ENCODE assay signal across 1 cellular context in the genomic region with DNA sequence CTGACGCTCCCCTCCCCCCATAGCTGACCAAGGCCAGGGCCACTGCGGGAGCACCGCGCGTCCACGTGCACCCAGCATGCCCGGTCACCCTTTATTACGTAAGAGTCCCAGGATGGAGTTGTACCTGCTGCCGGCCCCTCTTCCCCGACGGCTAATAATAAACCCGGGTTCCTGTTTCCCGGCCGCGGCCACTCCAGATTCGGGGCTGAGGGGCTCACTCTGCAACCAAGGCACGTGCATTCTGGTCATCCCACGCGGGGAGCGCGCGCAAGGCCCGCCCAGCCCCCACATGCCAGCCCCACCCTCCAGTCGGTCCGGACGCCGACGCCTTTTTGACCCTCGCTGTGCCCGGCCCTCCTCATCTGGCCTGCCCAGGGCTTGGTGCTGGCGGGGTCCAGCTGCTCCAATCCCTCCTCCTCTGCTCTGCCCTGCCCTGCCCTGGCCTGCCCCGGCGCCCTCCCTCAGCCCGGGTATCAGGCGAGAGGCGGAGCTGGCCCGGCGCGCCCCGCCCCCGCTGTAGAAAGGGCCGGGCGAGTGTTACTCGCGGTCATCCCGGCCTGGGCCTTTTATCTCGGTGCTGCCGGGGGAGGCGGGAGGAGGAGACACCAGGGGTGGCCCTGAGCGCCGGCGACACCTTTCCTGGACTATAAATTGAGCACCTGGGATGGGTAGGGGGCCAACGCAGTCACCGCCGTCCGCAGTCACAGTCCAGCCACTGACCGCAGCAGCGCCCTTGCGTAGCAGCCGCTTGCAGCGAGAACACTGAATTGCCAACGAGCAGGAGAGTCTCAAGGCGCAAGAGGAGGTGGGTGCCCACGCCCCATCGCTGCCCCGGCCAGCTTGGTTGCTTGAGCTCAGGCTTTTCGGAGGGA.
TF ChIP-seq lines count a peak whose summit lies in the region.

No MANE protein-coding gene starts in this region.

TF ChIP-seq in SK-N-SH, 30 proteins besides CTCF, POLR2A, EP300 and RAD21 (continued from another document):
- TF ChIP-seq REST (IDR thresholded peaks at IDR 0.05; ENCODE audit: low read depth, low read length) (no peak), MAX (IDR thresholded peaks at IDR 0.05; ENCODE audit: low read depth) (peak; percentile 58), POLR2AphosphoS5 (IDR thresholded peaks at IDR 0.05; ENCODE audit: low read depth, low read length) (peak; percentile 63; the same call in 1 of the 2 replicates), FOSL2 (IDR thresholded peaks at IDR 0.05; ENCODE audit: borderline replicate concordance, low read depth) (no peak), USF1 (IDR thresholded peaks at IDR 0.05; ENCODE audit: borderline replicate concordance, low read depth) (no peak), RCOR1 (IDR thresholded peaks at IDR 0.05; ENCODE audit: low read length) (no peak), YY1 (IDR thresholded peaks at IDR 0.05; ENCODE audit: low read depth) (no peak), FOXM1 (IDR thresholded peaks at IDR 0.05; ENCODE audit: low read depth) (no peak), GATA2 (CRISPR knock-in tag; IDR thresholded peaks at IDR 0.05) (no peak; the same call in 1 of the 2 replicates), GABPA (IDR thresholded peaks at IDR 0.05; ENCODE audit: low read depth) (no peak), RXRA (IDR thresholded peaks at IDR 0.05; ENCODE audit: borderline replicate concordance, low read depth) (peak; percentile 18; the same call in 1 of the 2 replicates), MXI1 (IDR thresholded peaks at IDR 0.05; ENCODE audit: low read depth, low read length) (peak; percentile 58)
- TF ChIP-seq, protein P1, sequence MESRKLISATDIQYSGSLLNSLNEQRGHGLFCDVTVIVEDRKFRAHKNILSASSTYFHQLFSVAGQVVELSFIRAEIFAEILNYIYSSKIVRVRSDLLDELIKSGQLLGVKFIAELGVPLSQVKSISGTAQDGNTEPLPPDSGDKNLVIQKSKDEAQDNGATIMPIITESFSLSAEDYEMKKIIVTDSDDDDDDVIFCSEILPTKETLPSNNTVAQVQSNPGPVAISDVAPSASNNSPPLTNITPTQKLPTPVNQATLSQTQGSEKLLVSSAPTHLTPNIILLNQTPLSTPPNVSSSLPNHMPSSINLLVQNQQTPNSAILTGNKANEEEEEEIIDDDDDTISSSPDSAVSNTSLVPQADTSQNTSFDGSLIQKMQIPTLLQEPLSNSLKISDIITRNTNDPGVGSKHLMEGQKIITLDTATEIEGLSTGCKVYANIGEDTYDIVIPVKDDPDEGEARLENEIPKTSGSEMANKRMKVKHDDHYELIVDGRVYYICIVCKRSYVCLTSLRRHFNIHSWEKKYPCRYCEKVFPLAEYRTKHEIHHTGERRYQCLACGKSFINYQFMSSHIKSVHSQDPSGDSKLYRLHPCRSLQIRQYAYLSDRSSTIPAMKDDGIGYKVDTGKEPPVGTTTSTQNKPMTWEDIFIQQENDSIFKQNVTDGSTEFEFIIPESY (IDR thresholded peaks at IDR 0.05; ENCODE audit: borderline replicate concordance, low read depth): no peak
TF ChIP-seq in SK-N-SH: peak in this region for 5.
